ENCODE assay signal across 13 cellular contexts in the genomic region with DNA sequence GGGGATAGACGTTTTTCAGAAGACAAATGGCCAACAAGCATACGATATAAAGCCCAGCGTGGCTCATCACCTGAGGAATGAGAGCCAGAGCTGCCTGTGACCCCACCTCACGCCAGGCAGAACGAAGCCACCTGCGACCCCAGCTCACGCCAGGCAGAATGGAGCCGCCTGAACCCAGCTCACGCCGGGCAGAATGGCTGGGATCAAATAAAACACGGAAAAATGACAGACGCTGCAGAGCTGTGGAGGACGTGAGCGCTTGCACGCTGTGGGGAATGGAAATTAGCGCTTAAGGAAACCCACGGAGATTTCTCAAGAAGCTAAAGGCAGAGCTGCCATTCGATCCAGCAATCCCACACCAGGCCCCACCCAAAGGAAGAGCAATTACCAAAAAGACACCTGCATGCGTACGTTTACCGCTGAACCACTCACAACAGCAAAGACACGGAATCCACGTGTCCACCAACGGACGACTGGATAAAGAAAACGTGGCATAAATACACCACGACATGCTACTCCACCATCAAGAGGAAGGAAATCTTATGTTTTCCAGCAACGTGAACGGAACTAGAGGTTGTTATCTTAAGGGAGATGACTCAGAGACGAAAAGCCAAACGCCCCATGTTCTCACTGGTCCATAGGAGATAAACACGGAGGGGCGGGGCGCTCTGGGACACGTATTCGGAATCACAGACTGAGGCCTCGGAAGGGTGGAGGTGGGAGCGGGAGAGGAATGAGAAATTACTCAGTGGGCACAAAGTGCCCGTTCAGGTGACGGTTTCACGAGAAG. TPM values are rescaled to one million over a fixed set of nuclear protein-coding genes. Genes with fewer than 3 reads are reported as not detected.
DNase-seq lines count a peak whose midpoint lies in the region; TF ChIP-seq lines count a peak whose summit lies in the region.
"Had no signal": no experiment of that assay in that cellular context is flagged by ENCODE, and none has a peak within 500 bp of the region (broad histone marks: within the 10 kb centered on the region; RNA-seq: fewer than 3 reads in every experiment).

No MANE protein-coding gene starts in this region.

- intact Hi-C loops in transverse colon (cut with DNase I; ENCODE audit: low total_unique reads): no loop called here

- H3K9me3 ChIP-seq in BE2C (no peaks in the 10 kb centered on the region), transverse colon (no peaks in the 10 kb centered on the region)

- H3K27me3 Mint-ChIP-seq in mesothelial cell of epicardium (ENCODE audit: low read depth): peaks cover 1% of the 10 kb centered on the region

- no peaks in the 10 kb centered on the region for H3K4me1 ChIP-seq in BE2C
- no peaks in the 10 kb centered on the region for H3K4me1 ChIP-seq in transverse colon
- H3K4me1 ChIP-seq: parathyroid adenoma had no signal

- no peaks in the 10 kb centered on the region for H3K9me3 Mint-ChIP-seq in mesothelial cell of epicardium

- H3K36me3 ChIP-seq in BE2C: peaks cover 13% of the 10 kb centered on the region
- peaks cover 0 to under 1% (median 0%) of the 10 kb centered on the region in 4 donors for H3K36me3 ChIP-seq in transverse colon

- in situ Hi-C loops in transverse colon (cut with MboI; ENCODE audit: low pct_ligation_motif_present in 1 of 4, low pct_unique_long_range_greater_than_20kb in 1 of 4, low sequenced_read_pairs in 3 of 4): no loop called here

- peak; percentile 4 for DNase-seq in BE2C
- DNase-seq in NCI-H226: peak; percentile 96
- DNase-seq in dermis microvascular lymphatic vessel endothelial cell (ENCODE audit: low read depth in 2 of 2): peak; percentile 49 to 99
- DNase-seq in mesothelial cell of epicardium (ENCODE audit: low spot score in 2 of 2, unreplicated experiment in 2 of 2): no peak
- DNase-seq in SW 1271 (lab: John Stamatoyannopoulos, UW): no peak
- DNase-seq in transverse colon: no peak
- no peak for DNase-seq in DMS79 treated with DMSO at 0.1 percent for 48 hours (lab: John Stamatoyannopoulos, UW)
- no peak for DNase-seq in effector CD4-positive, alpha-beta T cell
- DNase-seq: activated CD8-positive, alpha-beta memory T cell treated with anti-CD3 and anti-CD28 coated beads for 24 hours; Karpas-422; NCI-H345 had no signal

- H3K4me3 Mint-ChIP-seq in mesothelial cell of epicardium: no peak overlapping the region

- WGBS in transverse colon (ENCODE audit: low coverage in 1 of 2), 2 donors: 85 to 88% methylated on average over 23 to 41 of the region's 41 CpGs

- H3K36me3 Mint-ChIP-seq in mesothelial cell of epicardium: peaks cover 6% of the 10 kb centered on the region

- no peaks in the 10 kb centered on the region for H3K4me1 Mint-ChIP-seq in mesothelial cell of epicardium

- H3K27me3 ChIP-seq in BE2C (no peaks in the 10 kb centered on the region), transverse colon (no peaks in the 10 kb centered on the region)

- TF ChIP-seq POLR2A in transverse colon (IDR thresholded peaks at IDR 0.05): no peak

- peak overlapping the region; percentile 59 for H3K27ac Mint-ChIP-seq in mesothelial cell of epicardium

- H3K27ac ChIP-seq in transverse colon: no peak overlapping the region
- H3K27ac ChIP-seq: parathyroid adenoma had no signal

- TF ChIP-seq CTCF in BE2C (IDR thresholded peaks at IDR 0.05; ENCODE audit: low read depth, low read length) (no peak), mesothelial cell of epicardium (IDR thresholded peaks at IDR 0.05; ENCODE audit: unreplicated experiment) (no peak), transverse colon (IDR thresholded peaks at IDR 0.05) (no peak)

- no peak overlapping the region for H3K4me3 ChIP-seq in BE2C (ENCODE audit: low read depth, low read length)
- no peak overlapping the region for H3K4me3 ChIP-seq in transverse colon

- no peak for TF ChIP-seq EP300 in transverse colon (IDR thresholded peaks at IDR 0.05; ENCODE audit: low read depth)

RNA-seq across cellular contexts. Expression of a gene that starts 30.7 kb away (rescaled TPM):
- polyA plus RNA-seq in BE2C (2012; ENCODE audit: insufficient read depth, insufficient read length, low read depth): not detected
- total RNA-seq in dermis microvascular lymphatic vessel endothelial cell: 0.13 TPM in 2 replicates
- total RNA-seq in mesothelial cell of epicardium: 0.54 to 1.8 TPM (median 0.57 TPM) in 3 replicates
- total RNA-seq in transverse colon: 10 to 100 TPM in 1 of 4 donors, 1 to 10 TPM in 1, under 1 TPM in 1, not detected in 1; 0.41 to 77.4 (median 1.1) TPM
- total RNA-seq: epithelial cell of proximal tubule had no signal

Comparison
In these comparisons a context has a peak if more than half of its experiments do, and no peak if none do; other contexts are left out.
1. DNase-seq: peak in BE2C (single experiment), NCI-H226 (single experiment) and dermis microvascular lymphatic vessel endothelial cell (2 of 2); none in mesothelial cell of epicardium (0 of 2), SW 1271 (0 of 2), transverse colon (single experiment), DMS79 treated with DMSO at 0.1 percent for 48 hours (single experiment) and effector CD4-positive, alpha-beta T cell (single experiment).